In the genomic region with DNA sequence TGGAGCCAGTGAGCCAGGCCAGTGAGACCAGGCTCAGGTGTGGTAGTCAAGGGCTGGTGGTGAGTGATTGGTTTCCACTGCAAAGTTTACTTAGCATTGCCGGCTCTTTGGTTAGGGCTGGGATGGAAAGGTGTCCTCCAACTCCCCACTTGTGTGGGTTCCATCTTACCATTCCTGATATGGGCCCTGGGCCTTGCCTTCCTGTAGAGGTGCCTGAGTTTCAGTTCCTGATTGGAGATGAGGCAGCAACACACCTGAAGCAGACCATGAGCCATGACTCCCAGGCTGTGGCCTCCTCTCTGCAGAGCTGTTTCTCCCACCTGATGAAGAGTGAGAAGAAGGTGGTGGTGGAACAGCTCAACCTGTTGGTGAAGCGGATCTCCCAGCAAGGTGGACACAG, we compare ENCODE assay signal across 21 cellular contexts. TPM values are rescaled to one million over a fixed set of nuclear protein-coding genes. Genes with fewer than 3 reads are reported as not detected.
DNase-seq lines count a peak whose midpoint lies in the region; ATAC-seq, FAIRE-seq and TF ChIP-seq lines count a peak whose summit lies in the region.
"Had no signal": no experiment of that assay in that cellular context is flagged by ENCODE, and none has a peak within 500 bp of the region (broad histone marks: within the 10 kb centered on the region; RNA-seq: fewer than 3 reads in every experiment).

No MANE protein-coding gene starts in this region.

- H3K36me3 ChIP-seq in K562 (ENCODE audit: control insufficient read depth, insufficient read depth, low read length) (peaks cover 51% of the 10 kb centered on the region; the same call in 2 of the 3 replicates), prostate gland (no peaks in the 10 kb centered on the region)

- no peak for TF ChIP-seq POLR2A in K562 (conservative IDR thresholded peaks at IDR 0.05)
- no peak for TF ChIP-seq POLR2A in prostate gland (IDR thresholded peaks at IDR 0.05)

- H3K27ac ChIP-seq in RWPE1 (peak overlapping the region; percentile 42), K562 (ENCODE audit: extremely low read depth, low read depth, low read length) (no peak overlapping the region), prostate gland (no peak overlapping the region)
- H3K27ac ChIP-seq: thyroid gland, VCaP had no signal

- CTCF ChIA-PET in RWPE1 (lab: Yijun Ruan, JAX) (interaction anchor here (1.9 kb wide), 1 partner anchor 9 kb away, joined by 11 read pairs; no protein-coding TSS in a partner anchor), K562 (lab: Yijun Ruan, JAX; ENCODE audit: low intra/inter-chr PET ratio) (no interaction called here)

- H3K79me2 ChIP-seq in K562 (ENCODE audit: control insufficient read depth, insufficient read depth, low read length): peaks cover 24% of the 10 kb centered on the region

- H3K9ac ChIP-seq in K562 (ENCODE audit: insufficient read depth in 1 of 2, low read depth in 2 of 2, low read length in 2 of 2): no peak overlapping the region

- in situ Hi-C loops in K562 (cut with MboI): no loop called here

- no peaks in the 10 kb centered on the region; the same call in 1 of the 2 replicates for H4K20me1 ChIP-seq in K562 (replicated peaks; ENCODE audit: control insufficient read depth, insufficient read depth, low read length)

- H3K9me3 ChIP-seq in K562 (replicated peaks; ENCODE audit: control insufficient read depth, insufficient read depth, low read depth, low read length): no peaks in the 10 kb centered on the region
- H3K9me3 ChIP-seq in prostate gland: no peaks in the 10 kb centered on the region
- H3K9me3 ChIP-seq: thyroid gland had no signal

- no TSS peak for BruUV-seq in K562 (replicated peaks; lab: Mats Ljungman, UMichigan)

- no peak overlapping the region for H3K4me3 Mint-ChIP-seq in activated naive CD4-positive, alpha-beta T cell treated with anti-CD3 and anti-CD28 coated beads, Interleukin-2, amount 50 U/mL, for 24 hours
- H3K4me3 Mint-ChIP-seq in stimulated activated effector memory CD8-positive, alpha-beta T cell treated with anti-CD3 and anti-CD28 coated beads, Interleukin-12 subunit alpha, Interleukin-12 subunit beta, amount 100 ng/mL, for 72 hours: no peak overlapping the region
- H3K4me3 Mint-ChIP-seq: HFFc6 had no signal

- H3K27me3 ChIP-seq in K562 (ENCODE audit: control insufficient read depth in 2 of 2, insufficient read depth in 2 of 2, low read length in 2 of 2) (no peaks in the 10 kb centered on the region), prostate gland (replicated peaks; ENCODE audit: insufficient read depth) (no peaks in the 10 kb centered on the region)
- H3K27me3 ChIP-seq: thyroid gland had no signal

- no peak for FAIRE-seq in K562 (lab: Jason Lieb, UNC)
- FAIRE-seq: astrocyte had no signal

- H3K36me3 Mint-ChIP-seq in activated naive CD4-positive, alpha-beta T cell treated with anti-CD3 and anti-CD28 coated beads, Interleukin-2, amount 50 U/mL, for 24 hours: peaks cover 5% of the 10 kb centered on the region
- peaks cover 70% of the 10 kb centered on the region for H3K36me3 Mint-ChIP-seq in stimulated activated effector memory CD8-positive, alpha-beta T cell treated with anti-CD3 and anti-CD28 coated beads, Interleukin-12 subunit alpha, Interleukin-12 subunit beta, amount 100 ng/mL, for 72 hours

- TF ChIP-seq CTCF in RWPE1 (conservative IDR thresholded peaks at IDR 0.05; ENCODE audit: low read depth): no peak
- TF ChIP-seq CTCF in K562 (IDR thresholded peaks at IDR 0.05 in 2 of 3, conservative IDR thresholded peaks at IDR 0.05 in 1 of 3; ENCODE audit: insufficient read depth in 2 of 3, low read depth in 1 of 3, low read length in 3 of 3): no peak
- no peak for TF ChIP-seq CTCF in prostate gland (IDR thresholded peaks at IDR 0.05)

- no peak overlapping the region for H2AFZ ChIP-seq in K562 (ENCODE audit: low read depth, low read length)

- no peak for ATAC-seq in K562
- ATAC-seq in stimulated activated effector memory CD8-positive, alpha-beta T cell treated with anti-CD3 and anti-CD28 coated beads, Interleukin-12 subunit alpha, Interleukin-12 subunit beta, amount 100 ng/mL, for 72 hours: no peak

- peaks cover 16 to 25% of the 10 kb centered on the region in 2 experiments; a peak in 4 of 5 replicates for H3K4me1 ChIP-seq in K562 (replicated peaks in 1 of 2; ENCODE audit: control insufficient read depth in 2 of 2, insufficient read depth in 2 of 2, low read length in 2 of 2)
- no peaks in the 10 kb centered on the region for H3K4me1 ChIP-seq in prostate gland (replicated peaks)

- TF ChIP-seq EP300 in K562 (IDR thresholded peaks at IDR 0.05; ENCODE audit: low read length): no peak

- H3K4me3 ChIP-seq in K562: no peak overlapping the region
- H3K4me3 ChIP-seq in prostate gland: no peak overlapping the region
- H3K4me3 ChIP-seq: thyroid gland had no signal

- no peaks in the 10 kb centered on the region for H3K9me3 Mint-ChIP-seq in activated naive CD4-positive, alpha-beta T cell treated with anti-CD3 and anti-CD28 coated beads, Interleukin-2, amount 50 U/mL, for 24 hours
- H3K9me3 Mint-ChIP-seq in stimulated activated effector memory CD8-positive, alpha-beta T cell treated with anti-CD3 and anti-CD28 coated beads, Interleukin-12 subunit alpha, Interleukin-12 subunit beta, amount 100 ng/mL, for 72 hours: no peaks in the 10 kb centered on the region
- H3K9me3 Mint-ChIP-seq: HFFc6 had no signal

- H3K27ac Mint-ChIP-seq in activated naive CD4-positive, alpha-beta T cell treated with anti-CD3 and anti-CD28 coated beads, Interleukin-2, amount 50 U/mL, for 24 hours: peak overlapping the region; percentile 85
- H3K27ac Mint-ChIP-seq in stimulated activated effector memory CD8-positive, alpha-beta T cell treated with anti-CD3 and anti-CD28 coated beads, Interleukin-12 subunit alpha, Interleukin-12 subunit beta, amount 100 ng/mL, for 72 hours: peak overlapping the region; percentile 86
- H3K27ac Mint-ChIP-seq: HFFc6 had no signal

- intact Hi-C loops in K562 (cut with micrococcal nuclease): loop anchor here (5.0 kb wide), 1 partner anchor 51 kb away; the partner anchor contains the start of gene ULK3
- intact Hi-C loops in prostate gland (cut with DNase I): no loop called here

- 85% methylated on average over 2 of the region's 2 CpGs for WGBS in K562 (ENCODE audit: insufficient coverage, low coverage, missing lambda C conversion rate)
- 89% methylated on average over 2 of the region's 2 CpGs for WGBS in prostate gland

- peaks cover 4% of the 10 kb centered on the region for H3K9me1 ChIP-seq in K562 (ENCODE audit: control insufficient read depth, insufficient read depth, low read length)

- no peaks in the 10 kb centered on the region for H3K27me3 Mint-ChIP-seq in activated naive CD4-positive, alpha-beta T cell treated with anti-CD3 and anti-CD28 coated beads, Interleukin-2, amount 50 U/mL, for 24 hours

- H3K4me1 Mint-ChIP-seq in activated naive CD4-positive, alpha-beta T cell treated with anti-CD3 and anti-CD28 coated beads, Interleukin-2, amount 50 U/mL, for 24 hours: peaks cover 47% of the 10 kb centered on the region
- peaks cover 51% of the 10 kb centered on the region for H3K4me1 Mint-ChIP-seq in stimulated activated effector memory CD8-positive, alpha-beta T cell treated with anti-CD3 and anti-CD28 coated beads, Interleukin-12 subunit alpha, Interleukin-12 subunit beta, amount 100 ng/mL, for 72 hours

- no peak overlapping the region for H3K4me2 ChIP-seq in K562 (ENCODE audit: insufficient read depth, low read length)

- no peak for DNase-seq in activated naive CD4-positive, alpha-beta T cell treated with anti-CD3 and anti-CD28 coated beads, Interleukin-2, amount 50 U/mL, for 16 hours
- DNase-seq in RWPE1 (ENCODE audit: low spot score) (no peak), K562 (ENCODE audit: extremely low read depth in 1 of 4, low spot score in 3 of 4) (no peak), prostate gland (ENCODE audit: low spot score) (no peak), NCI-H146 treated with DMSO at 0.1 percent for 48 hours (lab: John Stamatoyannopoulos, UW; ENCODE audit: unreplicated experiment) (no peak)
- no peak for DNase-seq in stimulated activated effector memory CD8-positive, alpha-beta T cell treated with anti-CD3 and anti-CD28 coated beads, Interleukin-12 subunit alpha, Interleukin-12 subunit beta, amount 100 ng/mL, for 72 hours (ENCODE audit: low spot score in 2 of 2)
- no peak for DNase-seq in NK-92 treated with Interleukin-12 subunit alpha and Interleukin-12 subunit beta, amount 100 ng/mL, for 24 hours (lab: John Stamatoyannopoulos, UW)
- DNase-seq: activated effector memory CD4-positive, alpha-beta T cell treated with anti-CD3 and anti-CD28 coated beads, Interleukin-2, amount 50 U/mL, for 16 hours; cerebellar nuclear complex; effector CD8-positive, alpha-beta T cell; HFFc6; KBM-7; MV-4-11; NCI-H2029 treated with DMSO at 0.1 percent for 48 hours; nucleus accumbens; retina; SW 1271; thyroid gland had no signal

- POLR2A ChIA-PET in RWPE1 (lab: Yijun Ruan, JAX; ENCODE audit: low non-redundant PET) (no interaction called here), K562 (lab: Yijun Ruan, JAX) (interaction anchor here (0.9 to 1.3 kb wide), 2 partner anchors 9 to 13 kb away, joined by 4 read pairs; partner anchors contain the start of gene FAM219B)

- no peak for TF ChIP-seq RAD21 in K562 (CRISPR knock-in tag; conservative IDR thresholded peaks at IDR 0.05 in 1 of 2, IDR thresholded peaks at IDR 0.05 in 1 of 2)

RNA-seq across cellular contexts. Expression of gene MPI, which starts 3.1 kb away (rescaled TPM):
- total RNA-seq in K562 (2011; cell fraction: chromatin; rRNA removed; ENCODE audit: low replicate concordance): 120 and 254 TPM in 2 replicates
- total RNA-seq in K562 (2011; cell fraction: nucleolus; rRNA removed): 166 and 183 TPM in 2 replicates
- total RNA-seq in K562 (2011; cell fraction: nucleoplasm; rRNA removed): 164 and 172 TPM in 2 replicates
- total RNA-seq in K562 (2014; rRNA removed): 40.5 and 58.3 TPM in 2 replicates
- 28.1 and 34.5 TPM in 2 replicates for total RNA-seq in K562 (2014; rRNA removed; fragmentation: Illumina TruSeq; extraction: Trizol)
- total RNA-seq in K562 (2015; rRNA removed; fragmentation: Illumina TruSeq; extraction: Trizol): 28.8 and 30.7 TPM in 2 replicates
- total RNA-seq in K562 (2021): 40.3 and 42.1 TPM in 2 replicates
- polyA plus RNA-seq in K562 (2011; rRNA removed): 56.8 and 73.8 TPM in 2 replicates
- polyA plus RNA-seq in K562 (2011; cell fraction: cytosol; rRNA removed): 76.8 and 97.4 TPM in 2 replicates
- polyA plus RNA-seq in K562 (2011; cell fraction: nucleus; rRNA removed): 152 and 243 TPM in 2 replicates
- 60.4 and 65.3 TPM in 2 replicates for polyA plus RNA-seq in K562 (2012)
- 78.7 and 105 TPM in 2 replicates for polyA plus RNA-seq in K562 (2014; fragmentation: Illumina TruSeq; extraction: Trizol)
- 10 to 100 TPM; 41.8 to 46.7 TPM for polyA plus RNA-seq in K562 (2014; fragmentation: Nextera tagmentation; extraction: Ambion mirVana)
- polyA plus RNA-seq in K562 (2014; rRNA removed): 36.3 and 41.2 TPM in 2 replicates
- 79.0 and 93.6 TPM in 2 replicates for polyA minus RNA-seq in K562 (2011; rRNA and poly(A)+ RNA removed)
- 38.3 and 38.9 TPM in 2 replicates for polyA minus RNA-seq in K562 (2011; cell fraction: cytosol; rRNA and poly(A)+ RNA removed)
- 95.3 and 121 TPM in 2 replicates for polyA minus RNA-seq in K562 (2011; cell fraction: nucleus; rRNA and poly(A)+ RNA removed)
- total RNA-seq in prostate gland: 10 to 100 TPM; 48.5 to 91.4 TPM

RNA-seq across cellular contexts. Expression of gene FAM219B, which starts 13.7 kb away (rescaled TPM):
- 89.6 and 158 TPM in 2 replicates for total RNA-seq in K562 (2011; cell fraction: chromatin; rRNA removed; ENCODE audit: low replicate concordance)
- total RNA-seq in K562 (2011; cell fraction: nucleolus; rRNA removed): 91.7 and 93.2 TPM in 2 replicates
- 102 and 120 TPM in 2 replicates for total RNA-seq in K562 (2011; cell fraction: nucleoplasm; rRNA removed)
- 26.1 and 27.6 TPM in 2 replicates for total RNA-seq in K562 (2014; rRNA removed)
- 28.2 and 29.4 TPM in 2 replicates for total RNA-seq in K562 (2014; rRNA removed; fragmentation: Illumina TruSeq; extraction: Trizol)
- 17.5 and 19.1 TPM in 2 replicates for total RNA-seq in K562 (2015; rRNA removed; fragmentation: Illumina TruSeq; extraction: Trizol)
- 40.3 and 43.0 TPM in 2 replicates for total RNA-seq in K562 (2021)
- polyA plus RNA-seq in K562 (2011; rRNA removed): 50.4 and 58.4 TPM in 2 replicates
- 36.0 and 55.5 TPM in 2 replicates for polyA plus RNA-seq in K562 (2011; cell fraction: cytosol; rRNA removed)
- polyA plus RNA-seq in K562 (2011; cell fraction: nucleus; rRNA removed): 288 and 307 TPM in 2 replicates
- polyA plus RNA-seq in K562 (2012): 18.3 and 40.2 TPM in 2 replicates
- 29.7 and 35.3 TPM in 2 replicates for polyA plus RNA-seq in K562 (2014; fragmentation: Illumina TruSeq; extraction: Trizol)
- 10 to 100 TPM in 1 of 2 experiments, 1 to 10 TPM in 1; 6.8 to 10.2 TPM for polyA plus RNA-seq in K562 (2014; fragmentation: Nextera tagmentation; extraction: Ambion mirVana)
- polyA plus RNA-seq in K562 (2014; rRNA removed): 47.9 and 50.4 TPM in 2 replicates
- polyA minus RNA-seq in K562 (2011; rRNA and poly(A)+ RNA removed): 19.0 and 21.3 TPM in 2 replicates
- 7.7 and 8.3 TPM in 2 replicates for polyA minus RNA-seq in K562 (2011; cell fraction: cytosol; rRNA and poly(A)+ RNA removed)
- 35.0 and 39.9 TPM in 2 replicates for polyA minus RNA-seq in K562 (2011; cell fraction: nucleus; rRNA and poly(A)+ RNA removed)
- total RNA-seq in prostate gland: 10 to 100 TPM; 66.0 to 71.1 TPM

RNA-seq across cellular contexts. Expression of gene SCAMP2, which starts 19.8 kb away (rescaled TPM):
- total RNA-seq in K562 (2011; cell fraction: chromatin; rRNA removed; ENCODE audit: low replicate concordance): 69.8 and 124 TPM in 2 replicates
- 114 and 116 TPM in 2 replicates for total RNA-seq in K562 (2011; cell fraction: nucleolus; rRNA removed)
- 109 and 111 TPM in 2 replicates for total RNA-seq in K562 (2011; cell fraction: nucleoplasm; rRNA removed)
- total RNA-seq in K562 (2014; rRNA removed) (15.2 and 23.5 TPM in 2 replicates), K562 (2014; rRNA removed; fragmentation: Illumina TruSeq; extraction: Trizol) (16.0 and 17.0 TPM in 2 replicates), K562 (2015; rRNA removed; fragmentation: Illumina TruSeq; extraction: Trizol) (20.0 and 20.1 TPM in 2 replicates), K562 (2021) (40.9 and 44.6 TPM in 2 replicates), prostate gland (100 to 1,000 TPM; 101 to 103 TPM)
- polyA plus RNA-seq in K562 (2011; rRNA removed) (40.2 and 90.8 TPM in 2 replicates), K562 (2014; fragmentation: Illumina TruSeq; extraction: Trizol) (53.7 and 61.1 TPM in 2 replicates), K562 (2014; fragmentation: Nextera tagmentation; extraction: Ambion mirVana) (10 to 100 TPM in 1 of 2 experiments, 1 to 10 TPM in 1; 5.9 to 11.2 TPM), K562 (2014; rRNA removed) (28.1 and 40.0 TPM in 2 replicates)
- polyA plus RNA-seq in K562 (2011; cell fraction: cytosol; rRNA removed): 101 and 104 TPM in 2 replicates
- 78.5 and 87.1 TPM in 2 replicates for polyA plus RNA-seq in K562 (2011; cell fraction: nucleus; rRNA removed)
- polyA plus RNA-seq in K562 (2012): 44.8 and 53.4 TPM in 2 replicates
- 44.2 and 47.1 TPM in 2 replicates for polyA minus RNA-seq in K562 (2011; rRNA and poly(A)+ RNA removed)
- polyA minus RNA-seq in K562 (2011; cell fraction: cytosol; rRNA and poly(A)+ RNA removed): 29.1 and 32.0 TPM in 2 replicates
- 20.1 and 28.2 TPM in 2 replicates for polyA minus RNA-seq in K562 (2011; cell fraction: nucleus; rRNA and poly(A)+ RNA removed)

RNA-seq across cellular contexts. Expression of gene COX5A, which starts 44.9 kb away (rescaled TPM):
- total RNA-seq in K562 (2011; cell fraction: chromatin; rRNA removed; ENCODE audit: low replicate concordance): 32.1 and 48.6 TPM in 2 replicates
- total RNA-seq in K562 (2011; cell fraction: nucleolus; rRNA removed): 31.2 and 36.9 TPM in 2 replicates
- 54.6 and 80.4 TPM in 2 replicates for total RNA-seq in K562 (2011; cell fraction: nucleoplasm; rRNA removed)
- total RNA-seq in K562 (2014; rRNA removed): 182 and 196 TPM in 2 replicates
- 427 and 480 TPM in 2 replicates for total RNA-seq in K562 (2014; rRNA removed; fragmentation: Illumina TruSeq; extraction: Trizol)
- 371 and 389 TPM in 2 replicates for total RNA-seq in K562 (2015; rRNA removed; fragmentation: Illumina TruSeq; extraction: Trizol)
- total RNA-seq in K562 (2021): 476 and 490 TPM in 2 replicates
- polyA plus RNA-seq in K562 (2011; rRNA removed): 245 and 357 TPM in 2 replicates
- 349 and 400 TPM in 2 replicates for polyA plus RNA-seq in K562 (2011; cell fraction: cytosol; rRNA removed)
- 157 and 270 TPM in 2 replicates for polyA plus RNA-seq in K562 (2011; cell fraction: nucleus; rRNA removed)
- polyA plus RNA-seq in K562 (2012): 668 and 675 TPM in 2 replicates
- 553 and 569 TPM in 2 replicates for polyA plus RNA-seq in K562 (2014; fragmentation: Illumina TruSeq; extraction: Trizol)
- polyA plus RNA-seq in K562 (2014; fragmentation: Nextera tagmentation; extraction: Ambion mirVana): 100 to 1,000 TPM in 1 of 2 experiments, 10 to 100 TPM in 1; 86.8 to 116 TPM
- 419 and 568 TPM in 2 replicates for polyA plus RNA-seq in K562 (2014; rRNA removed)
- polyA minus RNA-seq in K562 (2011; rRNA and poly(A)+ RNA removed): 90.7 and 143 TPM in 2 replicates
- polyA minus RNA-seq in K562 (2011; cell fraction: cytosol; rRNA and poly(A)+ RNA removed): 143 and 157 TPM in 2 replicates
- polyA minus RNA-seq in K562 (2011; cell fraction: nucleus; rRNA and poly(A)+ RNA removed): 12.9 and 34.8 TPM in 2 replicates
- 100 to 1,000 TPM in 1 of 2 donors, 10 to 100 TPM in 1; 93.3 to 171 TPM for total RNA-seq in prostate gland

RNA-seq across cellular contexts. Expression of gene ULK3, which starts 50.0 kb away (rescaled TPM):
- total RNA-seq in K562 (2011; cell fraction: chromatin; rRNA removed; ENCODE audit: low replicate concordance): 107 and 242 TPM in 2 replicates
- total RNA-seq in K562 (2011; cell fraction: nucleolus; rRNA removed): 124 and 125 TPM in 2 replicates
- total RNA-seq in K562 (2011; cell fraction: nucleoplasm; rRNA removed): 82.4 and 89.4 TPM in 2 replicates
- total RNA-seq in K562 (2014; rRNA removed) (34.9 and 35.9 TPM in 2 replicates), K562 (2014; rRNA removed; fragmentation: Illumina TruSeq; extraction: Trizol) (18.2 and 19.3 TPM in 2 replicates), K562 (2015; rRNA removed; fragmentation: Illumina TruSeq; extraction: Trizol) (24.9 and 25.5 TPM in 2 replicates), K562 (2021) (36.9 and 38.3 TPM in 2 replicates), prostate gland (10 to 100 TPM; 44.6 to 98.5 TPM)
- polyA plus RNA-seq in K562 (2011; rRNA removed) (61.5 and 68.0 TPM in 2 replicates), K562 (2014; fragmentation: Illumina TruSeq; extraction: Trizol) (43.2 and 49.7 TPM in 2 replicates), K562 (2014; fragmentation: Nextera tagmentation; extraction: Ambion mirVana) (under 1 TPM; 0.68 to 0.88 TPM), K562 (2014; rRNA removed) (60.9 and 62.5 TPM in 2 replicates)
- polyA plus RNA-seq in K562 (2011; cell fraction: cytosol; rRNA removed): 45.9 and 75.1 TPM in 2 replicates
- polyA plus RNA-seq in K562 (2011; cell fraction: nucleus; rRNA removed): 426 and 551 TPM in 2 replicates
- polyA plus RNA-seq in K562 (2012): 42.4 and 44.3 TPM in 2 replicates
- polyA minus RNA-seq in K562 (2011; rRNA and poly(A)+ RNA removed): 23.1 and 27.7 TPM in 2 replicates
- 13.6 and 16.5 TPM in 2 replicates for polyA minus RNA-seq in K562 (2011; cell fraction: cytosol; rRNA and poly(A)+ RNA removed)
- polyA minus RNA-seq in K562 (2011; cell fraction: nucleus; rRNA and poly(A)+ RNA removed): 38.5 and 48.7 TPM in 2 replicates
